Comparison of ENCODE assay signal across 1 cellular context in genomic region chr3:32564195-32564594, GRCh38.
TF ChIP-seq lines count a peak whose summit lies in the region.

No MANE protein-coding gene starts in this region.

TF ChIP-seq in HepG2, 621 proteins besides CTCF, POLR2A, EP300 and RAD21:
- peak; percentile 79 for TF ChIP-seq ZBTB40 (IDR thresholded peaks at IDR 0.05)
- peak; percentile 97 for TF ChIP-seq ZBTB40 (CRISPR knock-in tag; IDR thresholded peaks at IDR 0.05)
- no peak for TF ChIP-seq ZEB1 (IDR thresholded peaks at IDR 0.05; ENCODE audit: insufficient replicate concordance, low read depth)
